Comparison of ENCODE assay signal across 1 cellular context in the genomic region with DNA sequence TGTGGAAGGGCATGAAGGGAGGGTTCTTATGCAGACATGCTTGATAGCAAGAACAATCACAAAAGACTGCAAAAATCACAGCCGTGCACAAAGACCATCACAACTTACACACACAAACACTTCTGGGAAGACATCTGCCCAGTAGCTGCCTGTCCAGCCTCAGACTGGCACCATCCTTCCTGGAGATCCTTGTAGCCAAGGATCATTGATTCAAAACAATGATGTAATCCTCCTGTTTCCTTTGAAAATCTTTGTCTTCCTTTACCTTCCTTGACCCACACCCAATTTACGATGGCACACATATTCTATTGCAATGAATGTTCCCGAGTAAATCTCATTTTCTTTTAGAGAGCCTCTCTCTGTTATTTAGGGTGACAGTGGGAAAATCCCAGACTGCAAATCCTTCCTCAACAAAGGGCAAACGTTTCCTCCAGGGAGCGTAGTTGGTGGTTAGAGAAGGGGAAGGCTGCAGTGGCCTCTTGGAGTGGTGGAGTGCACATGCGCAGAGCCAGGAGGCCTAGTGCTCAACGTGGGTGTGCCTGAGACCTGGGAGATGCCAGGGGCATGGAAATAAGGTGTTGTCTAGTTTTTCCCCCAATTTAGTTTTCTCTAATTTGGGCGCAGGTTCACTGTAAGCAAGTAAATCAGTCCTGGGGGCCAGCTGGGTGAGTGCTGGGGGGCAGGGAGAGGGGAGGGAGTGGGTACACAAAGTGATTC.
TF ChIP-seq lines count a peak whose summit lies in the region.

No MANE protein-coding gene starts in this region.

TF ChIP-seq in H1, 55 proteins besides CTCF, POLR2A, EP300 and RAD21:
- TF ChIP-seq TAF1 (IDR thresholded peaks at IDR 0.05; ENCODE audit: low read depth, low read length) (no peak), CEBPB (IDR thresholded peaks at IDR 0.05; ENCODE audit: low read depth, low read length) (no peak), SP4 (IDR thresholded peaks at IDR 0.05; ENCODE audit: low read length) (no peak), CBX8 (IDR thresholded peaks at IDR 0.05; ENCODE audit: borderline replicate concordance, low read depth, low read length) (no peak), CTBP2 (IDR thresholded peaks at IDR 0.05; ENCODE audit: borderline replicate concordance, insufficient read depth, insufficient read length, low read length) (no peak), SIX5 (IDR thresholded peaks at IDR 0.05; ENCODE audit: low read depth, low read length) (no peak), EGR1 (IDR thresholded peaks at IDR 0.05; ENCODE audit: borderline replicate concordance, low read depth, low read length) (no peak), BACH1 (IDR thresholded peaks at IDR 0.05; ENCODE audit: low read length) (no peak), GABPA (IDR thresholded peaks at IDR 0.05; ENCODE audit: borderline replicate concordance, insufficient read depth, low read length) (no peak)
- TF ChIP-seq, protein P1, sequence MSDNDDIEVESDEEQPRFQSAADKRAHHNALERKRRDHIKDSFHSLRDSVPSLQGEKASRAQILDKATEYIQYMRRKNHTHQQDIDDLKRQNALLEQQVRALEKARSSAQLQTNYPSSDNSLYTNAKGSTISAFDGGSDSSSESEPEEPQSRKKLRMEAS (IDR thresholded peaks at IDR 0.05) = no peak
- TF ChIP-seq, protein P2, sequence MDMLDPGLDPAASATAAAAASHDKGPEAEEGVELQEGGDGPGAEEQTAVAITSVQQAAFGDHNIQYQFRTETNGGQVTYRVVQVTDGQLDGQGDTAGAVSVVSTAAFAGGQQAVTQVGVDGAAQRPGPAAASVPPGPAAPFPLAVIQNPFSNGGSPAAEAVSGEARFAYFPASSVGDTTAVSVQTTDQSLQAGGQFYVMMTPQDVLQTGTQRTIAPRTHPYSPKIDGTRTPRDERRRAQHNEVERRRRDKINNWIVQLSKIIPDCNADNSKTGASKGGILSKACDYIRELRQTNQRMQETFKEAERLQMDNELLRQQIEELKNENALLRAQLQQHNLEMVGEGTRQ (IDR thresholded peaks at IDR 0.05; ENCODE audit: low read length) = no peak
